Comparison of ENCODE assay signal across 8 cellular contexts in the genomic region with DNA sequence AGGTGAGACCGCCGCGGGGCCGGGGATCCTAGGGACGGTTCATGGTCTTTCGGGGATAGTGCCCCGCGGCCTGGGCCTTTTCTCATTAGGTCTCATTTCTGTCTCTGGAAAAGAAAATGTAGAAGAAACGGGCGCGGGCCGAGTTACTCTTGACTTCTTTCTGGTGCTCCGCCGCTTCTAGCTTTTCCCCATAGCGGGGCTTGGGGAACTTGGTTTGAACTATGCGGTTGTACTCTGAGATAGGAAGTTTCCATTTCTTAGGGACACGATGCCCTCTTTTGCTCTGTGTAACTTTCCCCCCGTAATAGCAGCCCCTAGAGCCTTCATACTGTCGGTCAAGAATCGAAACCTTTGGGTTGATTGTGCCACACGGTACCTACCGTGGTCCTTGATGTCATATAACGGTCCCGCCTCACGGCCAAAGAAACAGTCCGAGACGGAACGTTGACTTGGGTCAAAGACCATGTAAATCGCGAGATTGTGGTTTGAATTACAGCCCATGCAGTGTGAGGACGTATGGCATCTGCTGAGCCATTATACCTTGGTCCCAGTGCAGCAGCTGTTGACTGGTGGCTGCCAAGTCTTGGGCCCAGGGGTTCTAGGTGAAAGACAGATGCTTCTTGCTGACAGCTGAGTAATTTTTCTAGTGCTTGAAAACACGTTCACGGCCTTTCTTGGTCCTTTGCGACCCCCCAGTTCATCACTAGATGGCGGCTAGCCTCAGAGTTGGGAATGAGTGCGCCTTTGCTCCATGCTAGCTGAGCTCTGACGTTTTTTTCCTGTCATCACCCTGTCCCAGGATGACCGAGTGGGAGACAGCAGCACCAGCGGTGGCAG. TPM values are rescaled to one million over a fixed set of nuclear protein-coding genes. Genes with fewer than 3 reads are reported as not detected.
DNase-seq lines count a peak whose midpoint lies in the region; ATAC-seq and TF ChIP-seq lines count a peak whose summit lies in the region.

No MANE protein-coding gene starts in this region.

- peak overlapping the region; percentile 96 to 99 (median 96) for H3K27ac Mint-ChIP-seq in immature natural killer cell

- H3K9me3 Mint-ChIP-seq in immature natural killer cell: no peaks in the 10 kb centered on the region

- H3K4me1 ChIP-seq in cardiac muscle cell (ENCODE audit: low read depth): peaks cover 13% of the 10 kb centered on the region

- peaks cover 11 to 12% (median 12%) of the 10 kb centered on the region in 3 donors for H3K36me3 Mint-ChIP-seq in immature natural killer cell

- peaks cover 34 to 39% of the 10 kb centered on the region in 2 donors for H3K4me1 Mint-ChIP-seq in immature natural killer cell

- peak overlapping the region; percentile 77 for H3K4me3 ChIP-seq in cardiac muscle cell

- H3K9me3 ChIP-seq in cardiac muscle cell (ENCODE audit: low read depth): no peaks in the 10 kb centered on the region

- intact Hi-C loops in cardiac septum (cut with DNase I): no loop called here

- peaks cover 10 to 16% (median 14%) of the 10 kb centered on the region in 3 donors for H3K27me3 Mint-ChIP-seq in immature natural killer cell (ENCODE audit: low read depth in 3 of 3)

- H3K4me3 Mint-ChIP-seq in immature natural killer cell: peak overlapping the region; percentile 89 to 96 (median 94)

- H3K36me3 ChIP-seq in cardiac muscle cell: peaks cover 15% of the 10 kb centered on the region

- peak; percentile 12 for TF ChIP-seq CTCF in cardiac muscle cell (IDR thresholded peaks at IDR 0.05; ENCODE audit: low read depth, low read length)

- ATAC-seq in HG03139 (IDR thresholded peaks at IDR 0.05; ENCODE audit: unreplicated experiment) (no peak), GM18909 (IDR thresholded peaks at IDR 0.05; ENCODE audit: poor library complexity, unreplicated experiment) (no peak)

- H3K27me3 ChIP-seq in cardiac muscle cell: no peaks in the 10 kb centered on the region

- DNase-seq in cardiac muscle cell (ENCODE audit: low read depth in 1 of 2, low spot score in 1 of 2) (no peak), cardiac septum (ENCODE audit: low spot score) (no peak), immature natural killer cell (no peak), NCI-H345 treated with DMSO at 0.1 percent for 48 hours (lab: John Stamatoyannopoulos, UW; ENCODE audit: unreplicated experiment) (no peak)
- peak; percentile 58 for DNase-seq in activated CD8-positive, alpha-beta memory T cell treated with anti-CD3 and anti-CD28 coated beads, Interleukin-2, amount 50 U/mL, for 48 hours

- H3K27ac ChIP-seq in cardiac muscle cell (peak overlapping the region; percentile 96), temporal lobe (ENCODE audit: low read depth, low read length) (peak overlapping the region; percentile 29)

RNA-seq across cellular contexts. Expression of gene RPS5, which starts 0.5 kb away (rescaled TPM):
- 1,551 and 1,738 TPM in 2 replicates for total RNA-seq in cardiac muscle cell
- polyA plus RNA-seq in cardiac muscle cell: 643 and 656 TPM in 2 replicates
- 394 TPM for total RNA-seq in cardiac septum
- polyA plus RNA-seq in immature natural killer cell: 1,000 to 10,000 TPM in 1 of 3 donors, 100 to 1,000 TPM in 2; 558 to 1,355 (median 731) TPM
- total RNA-seq in temporal lobe: 1,244 TPM

RNA-seq across cellular contexts. Expression of gene ZNF837, which starts 6.7 kb away (rescaled TPM):
- total RNA-seq in cardiac muscle cell (9.1 and 12.6 TPM in 2 replicates), cardiac septum (0.54 TPM), temporal lobe (0.74 TPM)
- polyA plus RNA-seq in cardiac muscle cell (7.6 and 8.9 TPM in 2 replicates), immature natural killer cell (1 to 10 TPM; 1.2 to 3.6 (median 1.4) TPM)

RNA-seq across cellular contexts. Expression of gene RNF225, which starts 7.9 kb away (rescaled TPM):
- total RNA-seq in cardiac muscle cell (3.1 TPM in 1 of 2 replicates, not detected in the other), cardiac septum (not detected), temporal lobe (not detected)
- polyA plus RNA-seq in cardiac muscle cell (not detected in 2 replicates), immature natural killer cell (not detected)

RNA-seq across cellular contexts. Expression of gene ZNF584, which starts 20.9 kb away (rescaled TPM):
- total RNA-seq in cardiac muscle cell (15.6 and 37.9 TPM in 2 replicates), cardiac septum (19.8 TPM), temporal lobe (14.3 TPM)
- polyA plus RNA-seq in cardiac muscle cell (16.0 and 18.6 TPM in 2 replicates), immature natural killer cell (10 to 100 TPM in 1 of 3 donors, 1 to 10 TPM in 2; 3.4 to 12.2 (median 4.4) TPM)

RNA-seq across cellular contexts. Expression of gene ZNF497, which starts 25.0 kb away (rescaled TPM):
- total RNA-seq in cardiac muscle cell (5.9 and 7.6 TPM in 2 replicates), cardiac septum (0.40 TPM), temporal lobe (3.2 TPM)
- polyA plus RNA-seq in cardiac muscle cell (5.8 and 6.8 TPM in 2 replicates), immature natural killer cell (under 1 TPM; 0.40 to 0.91 (median 0.62) TPM)
